17 cellular contexts compared by ENCODE assay signal in genomic region chr4:70110917-70111316, GRCh38.
"Had no signal": no experiment of that assay in that cellular context is flagged by ENCODE, and none has a peak within 500 bp of the region (broad histone marks: within the 10 kb centered on the region; RNA-seq: fewer than 3 reads in every experiment).

No MANE protein-coding gene starts in this region.

- DNase-seq: activated CD4-positive, alpha-beta T cell treated with anti-CD3 and anti-CD28 coated beads for 36 hours; activated CD4-positive, alpha-beta T cell treated with anti-CD3 and anti-CD28 coated beads, Interleukin-2, amount 50 U/mL, for 48 hours; cerebellar nuclear complex; effector CD4-positive, alpha-beta T cell; gastrocnemius medialis; head of caudate nucleus; kidney; natural killer cell; ovary; psoas muscle; right cardiac atrium; stimulated activated CD4-positive, alpha-beta T cell treated with anti-CD3 and anti-CD28 coated beads, Interleukin-15, amount 100 ng/mL, for 24 hours; stimulated activated CD4-positive, alpha-beta T cell treated with anti-CD3 and anti-CD28 coated beads, Interleukin-2, amount 100 ng/mL, for 48 hours; transverse colon had no signal

- FAIRE-seq: bronchial epithelial cell, kidney had no signal

- ATAC-seq: activated CD4-positive, alpha-beta T cell treated with anti-CD3 and anti-CD28 coated beads for 36 hours; gastrocnemius medialis; left lobe of liver; natural killer cell; psoas muscle; right cardiac atrium; WTC11 had no signal
